Comparison of ENCODE assay signal across 20 cellular contexts in the genomic region with DNA sequence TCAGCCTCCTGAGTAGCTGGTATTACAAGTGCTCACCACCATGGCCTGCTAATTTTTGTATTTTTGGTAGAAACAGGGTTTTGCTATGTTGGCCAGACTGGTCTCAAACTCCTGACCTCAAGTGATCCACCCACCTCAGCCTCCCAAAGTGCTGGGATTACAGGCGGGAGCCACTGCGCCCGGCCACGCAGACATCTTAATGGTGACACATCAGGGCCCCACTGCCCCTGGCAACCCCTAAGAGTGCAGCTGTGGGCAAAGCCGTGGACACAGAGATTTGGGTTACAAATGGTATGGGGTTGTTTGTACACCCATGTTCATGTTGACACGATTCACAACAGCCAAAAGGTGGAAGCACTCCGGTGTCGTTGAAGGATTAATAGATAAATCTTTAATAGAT. TPM values are rescaled to one million over a fixed set of nuclear protein-coding genes. Genes with fewer than 3 reads are reported as not detected.
DNase-seq lines count a peak whose midpoint lies in the region; ATAC-seq and TF ChIP-seq lines count a peak whose summit lies in the region.
"Had no signal": no experiment of that assay in that cellular context is flagged by ENCODE, and none has a peak within 500 bp of the region (broad histone marks: within the 10 kb centered on the region; RNA-seq: fewer than 3 reads in every experiment).

No MANE protein-coding gene starts in this region.

- TF ChIP-seq CTCF in Calu3 (IDR thresholded peaks at IDR 0.05; ENCODE audit: unreplicated experiment) (no peak), RWPE1 (conservative IDR thresholded peaks at IDR 0.05; ENCODE audit: low read depth) (no peak), WERI-Rb-1 (IDR thresholded peaks at IDR 0.05; ENCODE audit: low read depth, low read length) (no peak)

- no peaks in the 10 kb centered on the region for H3K27me3 Mint-ChIP-seq in Calu3 (ENCODE audit: unreplicated experiment)
- H3K27me3 Mint-ChIP-seq in stimulated activated naive B cell treated with anti-CD40 and anti-IgM and Interleukin-4, amounts not matched to agents 10 μg/mL and 1 μg/mL and 100 μg/mL, for 72 hours, result no peaks in the 10 kb centered on the region
- H3K27me3 Mint-ChIP-seq: activated CD4-positive, alpha-beta memory T cell treated with anti-CD3 and anti-CD28 coated beads, Interleukin-2, amount 10 ng/mL, durations not matched to agents 7 days and 5 days had no signal

- DNase-seq in Calu3 (no peak), RWPE1 (ENCODE audit: low spot score) (no peak), epithelial cell of prostate (ENCODE audit: low read depth, low spot score) (no peak), OCI-M2 (lab: John Stamatoyannopoulos, UW; ENCODE audit: unreplicated experiment) (no peak), WERI-Rb-1 (no peak)
- no peak for DNase-seq in stimulated activated naive B cell treated with anti-CD40 and anti-IgM and Interleukin-4, amounts not matched to agents 10 μg/mL and 1 μg/mL and 100 μg/mL, for 72 hours
- DNase-seq: activated CD4-positive, alpha-beta memory T cell treated with anti-CD3 and anti-CD28 coated beads, Interleukin-2, amount 10 ng/mL, durations not matched to agents 7 days and 5 days; activated naive CD4-positive, alpha-beta T cell treated with Interleukin-2 at 50 U/mL for 16 hours; central memory CD4-positive, alpha-beta T cell; DND-41; HCEC 1CT; IMR-90; NCI-H2171; right cardiac atrium; SHP77; stimulated activated CD4-positive, alpha-beta T cell treated with anti-CD3 and anti-CD28 coated beads, Interleukin-2, amount 100 ng/mL, for 24 hours; T-helper 9 cell; uterus had no signal

- intact Hi-C loops in Calu3 (cut with micrococcal nuclease; ENCODE audit: unreplicated experiment), result no loop called here

- H3K4me3 Mint-ChIP-seq in Calu3 (ENCODE audit: low read depth, unreplicated experiment), result no peak overlapping the region
- peak overlapping the region in 1 of 2 donors; percentile 57 for H3K4me3 Mint-ChIP-seq in stimulated activated naive B cell treated with anti-CD40 and anti-IgM and Interleukin-4, amounts not matched to agents 10 μg/mL and 1 μg/mL and 100 μg/mL, for 72 hours
- H3K4me3 Mint-ChIP-seq: activated CD4-positive, alpha-beta memory T cell treated with anti-CD3 and anti-CD28 coated beads, Interleukin-2, amount 10 ng/mL, durations not matched to agents 7 days and 5 days had no signal

- H3K4me1 Mint-ChIP-seq in Calu3 (ENCODE audit: low read depth, unreplicated experiment), result peaks cover 18% of the 10 kb centered on the region
- peaks cover 40 to 66% of the 10 kb centered on the region in 2 donors for H3K4me1 Mint-ChIP-seq in stimulated activated naive B cell treated with anti-CD40 and anti-IgM and Interleukin-4, amounts not matched to agents 10 μg/mL and 1 μg/mL and 100 μg/mL, for 72 hours

- POLR2A ChIA-PET in RWPE1 (lab: Yijun Ruan, JAX; ENCODE audit: low non-redundant PET), result no interaction called here

- H3K9me3 Mint-ChIP-seq in Calu3 (ENCODE audit: low read depth, unreplicated experiment), result no peaks in the 10 kb centered on the region
- H3K9me3 Mint-ChIP-seq in stimulated activated naive B cell treated with anti-CD40 and anti-IgM and Interleukin-4, amounts not matched to agents 10 μg/mL and 1 μg/mL and 100 μg/mL, for 72 hours, result no peaks in the 10 kb centered on the region
- H3K9me3 Mint-ChIP-seq: activated CD4-positive, alpha-beta memory T cell treated with anti-CD3 and anti-CD28 coated beads, Interleukin-2, amount 10 ng/mL, durations not matched to agents 7 days and 5 days had no signal

- H3K27ac ChIP-seq in RWPE1 (peak overlapping the region; percentile 93), epithelial cell of prostate (peak overlapping the region; percentile 94), WERI-Rb-1 (no peak overlapping the region)
- H3K27ac ChIP-seq: C4-2B had no signal

- no peaks in the 10 kb centered on the region for H3K9me3 ChIP-seq in WERI-Rb-1 (ENCODE audit: severe bottlenecking)
- H3K9me3 ChIP-seq: uterus had no signal

- no peak overlapping the region for H3K4me3 ChIP-seq in WERI-Rb-1 (ENCODE audit: low read depth, low read length)
- H3K4me3 ChIP-seq: uterus had no signal

- H3K27me3 ChIP-seq in WERI-Rb-1 (ENCODE audit: insufficient read depth, low read depth, severe bottlenecking), result no peaks in the 10 kb centered on the region
- H3K27me3 ChIP-seq: uterus had no signal

- no peak for ATAC-seq in stimulated activated naive B cell treated with anti-CD40 and anti-IgM and Interleukin-4, amounts not matched to agents 10 μg/mL and 1 μg/mL and 100 μg/mL, for 72 hours (replicated peaks)
- ATAC-seq in HG03520 (IDR thresholded peaks at IDR 0.05; ENCODE audit: unreplicated experiment), result no peak

- peaks cover 97% of the 10 kb centered on the region for H3K36me3 ChIP-seq in WERI-Rb-1
- H3K36me3 ChIP-seq: uterus had no signal

- no TSS peak for BruUV-seq in Calu3 (replicated peaks; lab: Mats Ljungman, UMichigan)

- peak overlapping the region; percentile 42 for H3K27ac Mint-ChIP-seq in Calu3 (ENCODE audit: unreplicated experiment)
- peak overlapping the region; percentile 95 for H3K27ac Mint-ChIP-seq in stimulated activated naive B cell treated with anti-CD40 and anti-IgM and Interleukin-4, amounts not matched to agents 10 μg/mL and 1 μg/mL and 100 μg/mL, for 72 hours
- H3K27ac Mint-ChIP-seq: activated CD4-positive, alpha-beta memory T cell treated with anti-CD3 and anti-CD28 coated beads, Interleukin-2, amount 10 ng/mL, durations not matched to agents 7 days and 5 days had no signal

- CTCF ChIA-PET in Calu3 (lab: Charles Lee), result no interaction called here
- CTCF ChIA-PET in RWPE1 (lab: Yijun Ruan, JAX), result no interaction called here

- H3K36me3 Mint-ChIP-seq in Calu3 (ENCODE audit: insufficient read depth, unreplicated experiment), result peaks cover 59% of the 10 kb centered on the region
- H3K36me3 Mint-ChIP-seq in stimulated activated naive B cell treated with anti-CD40 and anti-IgM and Interleukin-4, amounts not matched to agents 10 μg/mL and 1 μg/mL and 100 μg/mL, for 72 hours, result peaks cover 47 to 68% of the 10 kb centered on the region in 2 donors

RNA-seq across cellular contexts. Expression of a gene that starts 29.8 kb away (rescaled TPM):
- total RNA-seq in Calu3 (2022), result 58.1 and 59.8 TPM in 2 replicates

RNA-seq across cellular contexts. Expression of a gene that starts 46.8 kb away (rescaled TPM):
- 28.4 and 28.7 TPM in 2 replicates for total RNA-seq in Calu3 (2022)

RNA-seq across cellular contexts. Expression of a gene that starts 58.5 kb away (rescaled TPM):
- total RNA-seq in Calu3 (2022), result 1.2 and 2.0 TPM in 2 replicates
